In the genomic region with DNA sequence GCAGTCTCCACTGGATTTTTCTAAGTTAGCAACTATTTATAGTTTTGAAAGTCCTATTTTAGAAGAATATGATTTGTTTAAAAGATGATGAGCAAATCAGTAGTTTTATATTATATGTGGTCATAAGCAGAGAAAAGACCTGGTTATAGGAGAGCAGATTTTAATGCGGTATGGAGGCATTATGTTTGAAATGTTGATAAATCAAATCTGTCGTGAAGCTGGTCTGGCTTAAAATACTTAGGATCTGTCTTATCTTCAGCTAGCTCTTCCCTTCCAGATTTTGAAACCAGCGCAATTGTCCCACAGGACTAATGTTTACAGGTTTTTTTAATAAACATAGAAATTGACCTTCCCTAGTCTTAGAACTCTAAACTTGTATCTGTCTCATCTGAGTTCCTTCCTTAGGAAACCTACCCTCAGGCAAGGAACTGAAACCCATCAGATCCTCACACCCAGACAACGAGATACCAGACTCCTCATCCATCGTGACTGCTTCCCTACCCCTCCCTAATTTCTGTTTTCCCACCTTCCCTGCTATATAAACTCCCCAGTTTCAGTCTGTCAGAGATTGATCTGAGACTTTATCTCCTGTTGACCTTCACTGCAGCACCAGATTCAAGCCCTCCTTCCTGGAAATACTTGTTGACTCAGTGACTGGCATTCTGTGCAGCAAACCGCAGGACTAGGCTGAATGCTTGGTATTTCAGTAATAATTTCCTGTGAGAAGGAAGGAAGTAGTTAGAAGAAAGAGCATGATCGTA, we compare ENCODE assay signal across 8 cellular contexts.
DNase-seq lines count a peak whose midpoint lies in the region; ATAC-seq and FAIRE-seq lines count a peak whose summit lies in the region.

No MANE protein-coding gene starts in this region.

- peak; percentile 6 for DNase-seq in stimulated activated CD4-positive, alpha-beta T cell treated with anti-CD3 and anti-CD28 coated beads, Interleukin-4, amount 100 ng/mL, for 24 hours
- no peak for DNase-seq in stimulated activated CD4-positive, alpha-beta T cell treated with anti-CD3 and anti-CD28 coated beads, Interleukin-12 subunit alpha, Interleukin-12 subunit beta, amount 100 ng/mL, for 4 hours
- peak; percentile 41 to 47 for DNase-seq in activated CD4-positive, alpha-beta T cell treated with anti-CD3 and anti-CD28 coated beads for 4 hours
- DNase-seq in globus pallidus (ENCODE audit: low spot score) (peak; percentile 29), urothelium cell line (ENCODE audit: low spot score) (peak; percentile 48), DMS79 (lab: John Stamatoyannopoulos, UW) (no peak), NCI-H2029 (lab: John Stamatoyannopoulos, UW) (no peak)

- no peak for ATAC-seq in HG02759 (IDR thresholded peaks at IDR 0.05; ENCODE audit: unreplicated experiment)

- FAIRE-seq in urothelium cell line (lab: Jason Lieb, UNC), result no peak

Comparison
In these comparisons a context has a peak if more than half of its experiments do, and no peak if none do; other contexts are left out.
1. DNase-seq: peak in stimulated activated CD4-positive, alpha-beta T cell treated with anti-CD3 and anti-CD28 coated beads, Interleukin-4, amount 100 ng/mL, for 24 hours (single experiment), activated CD4-positive, alpha-beta T cell treated with anti-CD3 and anti-CD28 coated beads for 4 hours (2 of 2), globus pallidus (single experiment) and urothelium cell line (single experiment); none in stimulated activated CD4-positive, alpha-beta T cell treated with anti-CD3 and anti-CD28 coated beads, Interleukin-12 subunit alpha, Interleukin-12 subunit beta, amount 100 ng/mL, for 4 hours (single experiment), DMS79 (single experiment) and NCI-H2029 (single experiment).